ENCODE assay signal across 8 cellular contexts in genomic region chr10:78972947-78973900, GRCh38.
DNase-seq lines count a peak whose midpoint lies in the region; ATAC-seq and TF ChIP-seq lines count a peak whose summit lies in the region.

No MANE protein-coding gene starts in this region.

- no peaks in the 10 kb centered on the region for H3K36me3 Mint-ChIP-seq in activated B cell treated with CpG ODN at 0.5 μM for 24 hours (ENCODE audit: low read depth)

- POLR2A ChIA-PET in AG04449 (lab: Yijun Ruan, JAX): interaction anchor here (0.7 to 1.5 kb wide), 7 partner anchors 9 to 749 kb away, joined by 3 to 5 read pairs (median 3); no protein-coding TSS in a partner anchor
- POLR2A ChIA-PET in activated B cell treated with CpG ODN at 0.5 μM for 24 hours (lab: Charles Lee): no interaction called here

- peaks cover 52% of the 10 kb centered on the region for H3K27me3 Mint-ChIP-seq in activated B cell treated with CpG ODN at 0.5 μM for 24 hours

- intact Hi-C loops in activated B cell treated with CpG ODN at 0.5 μM for 24 hours (cut with micrococcal nuclease): loop anchor here (2.0 to 10.0 kb wide), 5 partner anchors 222 to 928 kb away; partner anchors contain the start of gene PPIF

- peak overlapping the region; percentile 49 for H3K4me3 ChIP-seq in AG04449 (ENCODE audit: low read depth, low read length)

- peak overlapping the region; percentile 73 for H3K4me3 Mint-ChIP-seq in activated B cell treated with CpG ODN at 0.5 μM for 24 hours

- CTCF ChIA-PET in AG04449 (lab: Yijun Ruan, JAX) (interaction anchor here (0.7 to 2.2 kb wide), 7 partner anchors 11 to 762 kb away, joined by 3 to 7 read pairs (median 4); no protein-coding TSS in a partner anchor), activated B cell treated with CpG ODN at 0.5 μM for 24 hours (lab: Charles Lee) (no interaction called here)

- H3K9me3 Mint-ChIP-seq in activated B cell treated with CpG ODN at 0.5 μM for 24 hours: no peaks in the 10 kb centered on the region

- ATAC-seq in GM18907 (IDR thresholded peaks at IDR 0.05; ENCODE audit: unreplicated experiment) (peak; percentile 90), HG03159 (IDR thresholded peaks at IDR 0.05; ENCODE audit: unreplicated experiment) (peak; percentile 87), activated B cell treated with CpG ODN at 0.5 μM for 24 hours (ENCODE audit: low read depth) (peak; percentile 61)

- TF ChIP-seq CTCF in AG04449 (IDR thresholded peaks at IDR 0.05; ENCODE audit: insufficient read depth, low read length, missing control alignments) (no peak), activated B cell treated with CpG ODN at 0.5 μM for 24 hours (IDR thresholded peaks at IDR 0.05) (no peak)

- no peak overlapping the region for H3K27ac Mint-ChIP-seq in activated B cell treated with CpG ODN at 0.5 μM for 24 hours

- DNase-seq in AG04449 (ENCODE audit: low read depth, low spot score): peak; percentile 63
- peak; percentile 77 for DNase-seq in NCI-H2196 treated with DMSO at 0.1 percent for 48 hours (lab: John Stamatoyannopoulos, UW; ENCODE audit: unreplicated experiment)
- peak; percentile 41 for DNase-seq in activated B cell treated with CpG ODN at 0.5 μM for 24 hours
- peak; percentile 57 for DNase-seq in central memory CD4-positive, alpha-beta T cell
- DNase-seq in inferior parietal cortex (ENCODE audit: extremely low spot score): peak; percentile 88
- peak; percentile 90 for DNase-seq in smooth muscle cell of the brain vasculature (ENCODE audit: low read depth, low spot score)

- peaks cover 14% of the 10 kb centered on the region for H3K4me1 Mint-ChIP-seq in activated B cell treated with CpG ODN at 0.5 μM for 24 hours

Comparison
In these comparisons a context has a peak if more than half of its experiments do, and no peak if none do; other contexts are left out.
1. Peak in every context shown above with its lines: DNase-seq, ATAC-seq and H3K4me3 ChIP-seq.